25 cellular contexts compared by ENCODE assay signal in the genomic region with DNA sequence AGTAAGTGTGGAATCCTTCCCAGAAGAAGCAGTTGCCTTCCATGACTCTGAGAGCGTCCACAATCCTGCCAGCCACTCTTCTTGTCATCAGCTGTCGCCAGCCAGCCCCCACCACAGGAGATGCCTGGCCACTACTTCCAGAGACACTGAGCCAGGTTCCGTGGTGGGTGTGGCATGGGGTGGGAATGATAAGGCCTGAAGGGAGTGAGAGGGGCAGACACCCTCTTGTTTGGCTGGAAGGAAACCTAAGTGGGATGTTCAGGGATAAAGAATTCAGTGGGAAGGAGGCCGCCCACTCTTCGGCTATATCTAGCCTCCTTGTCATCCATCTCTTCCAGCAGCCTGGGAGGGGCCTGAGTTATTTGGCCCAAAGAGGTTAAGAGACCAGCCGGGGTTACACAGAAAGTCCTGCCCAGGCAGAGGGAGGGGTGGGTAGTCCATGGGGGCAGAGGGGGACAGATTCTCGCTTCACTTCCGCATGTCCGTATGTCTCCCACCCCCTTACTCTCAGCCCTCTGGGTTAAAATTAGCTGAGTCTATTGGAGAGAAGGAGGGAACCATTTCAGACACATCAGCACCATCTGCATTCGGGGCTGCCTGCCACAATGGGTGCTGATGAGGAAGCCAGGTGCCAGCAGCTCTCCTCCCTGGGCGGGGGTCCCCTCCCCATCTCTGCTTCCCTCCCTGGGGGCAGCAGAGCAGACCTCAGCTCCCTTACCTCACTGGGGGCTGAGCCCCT.
DNase-seq lines count a peak whose midpoint lies in the region; ATAC-seq, FAIRE-seq and TF ChIP-seq lines count a peak whose summit lies in the region.
"Had no signal": no experiment of that assay in that cellular context is flagged by ENCODE, and none has a peak within 500 bp of the region (broad histone marks: within the 10 kb centered on the region; RNA-seq: fewer than 3 reads in every experiment).

No MANE protein-coding gene starts in this region.

- no TSS peak for BruUV-seq in K562 (replicated peaks; lab: Mats Ljungman, UMichigan)

- H3K36me3 ChIP-seq in BLaER1 treated with 17β-estradiol and CSF1 and Interleukin-3, amounts not matched to agents 10 nM and 100 nM: no peaks in the 10 kb centered on the region
- H3K36me3 ChIP-seq in K562 (ENCODE audit: control insufficient read depth, insufficient read depth, low read length) (no peaks in the 10 kb centered on the region), spleen (peaks cover 0 to 14% (median 0%) of the 10 kb centered on the region in 6 donors), body of pancreas (replicated peaks in 1 of 2; ENCODE audit: insufficient read depth in 1 of 2, low read depth in 2 of 2) (no peaks in the 10 kb centered on the region)
- H3K36me3 ChIP-seq: pancreas had no signal

- no peak overlapping the region for H3K27ac ChIP-seq in BLaER1 treated with 17β-estradiol and CSF1 and Interleukin-3, amounts not matched to agents 10 nM and 100 nM
- H3K27ac ChIP-seq in K562 (ENCODE audit: extremely low read depth, low read depth, low read length) (no peak overlapping the region), right cardiac atrium (ENCODE audit: low read length) (peak overlapping the region; percentile 40), spleen (peak overlapping the region; percentile 41 to 75 (median 67)), body of pancreas (no peak overlapping the region)
- H3K27ac ChIP-seq: A549, foreskin keratinocyte, pancreas, RWPE1 had no signal

- no peak for TF ChIP-seq CTCF in K562 (IDR thresholded peaks at IDR 0.05 in 2 of 3, conservative IDR thresholded peaks at IDR 0.05 in 1 of 3; ENCODE audit: insufficient read depth in 2 of 3, low read depth in 1 of 3, low read length in 3 of 3)
- no peak for TF ChIP-seq CTCF in spleen (IDR thresholded peaks at IDR 0.05 in 8 of 11, conservative IDR thresholded peaks at IDR 0.05 in 3 of 11)
- no peak for TF ChIP-seq CTCF in body of pancreas (IDR thresholded peaks at IDR 0.05)

- no peak for TF ChIP-seq EP300 in K562 (IDR thresholded peaks at IDR 0.05; ENCODE audit: low read length)

- no peak for TF ChIP-seq RAD21 in K562 (CRISPR knock-in tag; conservative IDR thresholded peaks at IDR 0.05 in 1 of 2, IDR thresholded peaks at IDR 0.05 in 1 of 2)

- H3K4me3 ChIP-seq in BLaER1 treated with 17β-estradiol and CSF1 and Interleukin-3, amounts not matched to agents 10 nM and 100 nM: no peak overlapping the region
- H3K4me3 ChIP-seq in K562 (no peak overlapping the region), right cardiac atrium (ENCODE audit: low read length) (no peak overlapping the region), spleen (no peak overlapping the region), body of pancreas (no peak overlapping the region)
- H3K4me3 ChIP-seq: A549, pancreas had no signal

- POLR2A ChIA-PET in K562 (lab: Yijun Ruan, JAX): interaction anchor here (0.6 kb wide), 1 partner anchor 56 kb away, joined by 3 read pairs; no protein-coding TSS in a partner anchor

- no peak for FAIRE-seq in K562 (lab: Jason Lieb, UNC)
- FAIRE-seq: A549, keratinocyte, pancreas had no signal

- H3K4me1 ChIP-seq in BLaER1 treated with 17β-estradiol and CSF1 and Interleukin-3, amounts not matched to agents 10 nM and 100 nM: peaks cover 8 to 67% (median 44%) of the 10 kb centered on the region in 10 experiments
- H3K4me1 ChIP-seq in K562 (replicated peaks in 1 of 2; ENCODE audit: control insufficient read depth in 2 of 2, insufficient read depth in 2 of 2, low read length in 2 of 2) (no peaks in the 10 kb centered on the region), right cardiac atrium (ENCODE audit: control insufficient read depth, insufficient read depth, low read length) (peaks cover 8% of the 10 kb centered on the region), spleen (peaks cover 27 to 99% (median 77%) of the 10 kb centered on the region in 6 donors), body of pancreas (no peaks in the 10 kb centered on the region)
- H3K4me1 ChIP-seq: A549, foreskin keratinocyte, pancreas had no signal

- intact Hi-C loops in K562 (cut with micrococcal nuclease): no loop called here
- intact Hi-C loops in right cardiac atrium (cut with DNase I): no loop called here
- intact Hi-C loops in spleen (cut with DNase I; ENCODE audit: low total_unique reads): no loop called here
- intact Hi-C loops in body of pancreas (cut with DNase I): no loop called here

- peak overlapping the region; percentile 44 to 91 (median 72) for H3K4me2 ChIP-seq in BLaER1 treated with 17β-estradiol and CSF1 and Interleukin-3, amounts not matched to agents 10 nM and 100 nM
- no peak overlapping the region for H3K4me2 ChIP-seq in K562 (ENCODE audit: insufficient read depth, low read length)
- H3K4me2 ChIP-seq: A549 had no signal

- TF ChIP-seq POLR2A in K562 (conservative IDR thresholded peaks at IDR 0.05) (no peak), spleen (IDR thresholded peaks at IDR 0.05) (no peak), body of pancreas (IDR thresholded peaks at IDR 0.05) (no peak)

- H3K79me2 ChIP-seq in K562 (ENCODE audit: control insufficient read depth, insufficient read depth, low read length): no peaks in the 10 kb centered on the region

- CTCF ChIA-PET in K562 (lab: Yijun Ruan, JAX; ENCODE audit: low intra/inter-chr PET ratio): no interaction called here

- no peaks in the 10 kb centered on the region for H3K9me1 ChIP-seq in K562 (ENCODE audit: control insufficient read depth, insufficient read depth, low read length)

- in situ Hi-C loops in K562 (cut with MboI): no loop called here

- H3K9me3 ChIP-seq in BLaER1 treated with 17β-estradiol and CSF1 and Interleukin-3, amounts not matched to agents 10 nM and 100 nM (replicated peaks in 1 of 11): no peaks in the 10 kb centered on the region
- H3K9me3 ChIP-seq in K562 (replicated peaks; ENCODE audit: control insufficient read depth, insufficient read depth, low read depth, low read length) (no peaks in the 10 kb centered on the region), right cardiac atrium (ENCODE audit: control insufficient read depth, low read length) (no peaks in the 10 kb centered on the region), spleen (no peaks in the 10 kb centered on the region), body of pancreas (no peaks in the 10 kb centered on the region)
- H3K9me3 ChIP-seq: A549, pancreas had no signal

- H3K9ac ChIP-seq in BLaER1 treated with 17β-estradiol and CSF1 and Interleukin-3, amounts not matched to agents 10 nM and 100 nM: no peak overlapping the region
- H3K9ac ChIP-seq in K562 (ENCODE audit: insufficient read depth in 1 of 2, low read depth in 2 of 2, low read length in 2 of 2): no peak overlapping the region

- 2% methylated on average over 8 of the region's 11 CpGs for WGBS in K562 (ENCODE audit: insufficient coverage, low coverage, missing lambda C conversion rate)
- 32% methylated on average over 11 of the region's 11 CpGs for WGBS in right cardiac atrium
- WGBS in spleen, 5 donors: 43 to 74% (median 59%) methylated on average over 10 to 11 of the region's 11 CpGs
- WGBS in body of pancreas, 2 donors: 71 to 82% methylated on average over 3 to 10 of the region's 11 CpGs

- H2AFZ ChIP-seq in K562 (ENCODE audit: low read depth, low read length): no peak overlapping the region

- H3K27me3 ChIP-seq in BLaER1 treated with 17β-estradiol and CSF1 and Interleukin-3, amounts not matched to agents 10 nM and 100 nM: no peaks in the 10 kb centered on the region; a peak in 2 of 22 replicates
- H3K27me3 ChIP-seq in K562 (ENCODE audit: control insufficient read depth in 2 of 2, insufficient read depth in 2 of 2, low read length in 2 of 2) (peaks cover 2 to 47% of the 10 kb centered on the region in 2 experiments; a peak in 3 of 5 replicates), right cardiac atrium (ENCODE audit: control insufficient read depth, insufficient read depth) (no peaks in the 10 kb centered on the region), spleen (replicated peaks in 1 of 7) (peaks cover 0 to 43% (median 0%) of the 10 kb centered on the region in 7 donors), body of pancreas (no peaks in the 10 kb centered on the region)
- H3K27me3 ChIP-seq: pancreas had no signal

- peaks cover 0 to 4% (median 0%) of the 10 kb centered on the region in 11 experiments; a peak in 3 of 22 replicates for H4K20me1 ChIP-seq in BLaER1 treated with 17β-estradiol and CSF1 and Interleukin-3, amounts not matched to agents 10 nM and 100 nM
- peaks cover 5% of the 10 kb centered on the region; the same call in 1 of the 2 replicates for H4K20me1 ChIP-seq in K562 (replicated peaks; ENCODE audit: control insufficient read depth, insufficient read depth, low read length)

- DNase-seq in K562 (ENCODE audit: extremely low read depth in 1 of 4, low spot score in 3 of 4): no peak
- peak in 1 of 3 donors; percentile 69 for DNase-seq in right cardiac atrium
- DNase-seq in spleen: no peak
- DNase-seq in body of pancreas: no peak
- DNase-seq: activated CD4-positive, alpha-beta T cell treated with anti-CD3 and anti-CD28 coated beads for 1 hour; activated CD8-positive, alpha-beta memory T cell treated with anti-CD3 and anti-CD28 coated beads for 24 hours; activated T-cell treated with anti-CD3 and anti-CD28 coated beads, Interleukin-2, amount 50 U/mL, for 48 hours; C1 segment of cervical spinal cord; cortex of kidney; foreskin keratinocyte; mesenchymal stem cell; naive thymus-derived CD4-positive, alpha-beta T cell; NCI-H1417 treated with DMSO at 0.1 percent for 48 hours; NCI-H524; pancreas; stimulated activated CD4-positive, alpha-beta T cell treated with anti-CD3 and anti-CD28 coated beads, Interleukin-2, amount 100 ng/mL, for 24 hours; stimulated activated naive CD4-positive, alpha-beta T cell; SW 1271 had no signal

- ATAC-seq in K562 (no peak; the same call in 2 of the 3 replicates), right cardiac atrium (peak; percentile 28 to 51), HG03097 (IDR thresholded peaks at IDR 0.05; ENCODE audit: low FRiP score, unreplicated experiment) (no peak), HG03039 (IDR thresholded peaks at IDR 0.05; ENCODE audit: unreplicated experiment) (no peak), HG03354 (IDR thresholded peaks at IDR 0.05; ENCODE audit: poor library complexity, severe bottlenecking, unreplicated experiment) (no peak), body of pancreas (no peak)
- ATAC-seq: A549; foreskin keratinocyte; naive thymus-derived CD4-positive, alpha-beta T cell had no signal

TF ChIP-seq in K562, 482 proteins besides CTCF, POLR2A, EP300 and RAD21:
- peak; percentile 33 for TF ChIP-seq EGR1 (conservative IDR thresholded peaks at IDR 0.05)
- no peak for TF ChIP-seq E2F1 (CRISPR knock-in tag; IDR thresholded peaks at IDR 0.05)

Comparison
In these comparisons a context has a peak if more than half of its experiments do, and no peak if none do; other contexts are left out.
1. H3K27ac ChIP-seq: peak in right cardiac atrium (single experiment) and spleen (8 of 8); none in BLaER1 treated with 17β-estradiol and CSF1 and Interleukin-3, amounts not matched to agents 10 nM and 100 nM (0 of 11), K562 (single experiment) and body of pancreas (0 of 4).
2. ATAC-seq: peak in right cardiac atrium (2 of 2); none in K562 (single experiment), HG03097 (single experiment), HG03039 (single experiment), HG03354 (single experiment) and body of pancreas (single experiment).